In genomic region chr1:182845379-182845778, GRCh38 we compare ENCODE assay signal across 1 cellular context.
TF ChIP-seq lines count a peak whose summit lies in the region.

No MANE protein-coding gene starts in this region.

TF ChIP-seq in GM12878, 131 proteins besides CTCF, POLR2A, EP300 and RAD21:
- TF ChIP-seq ZNF24 (IDR thresholded peaks at IDR 0.05): no peak
- no peak for TF ChIP-seq SUZ12 (IDR thresholded peaks at IDR 0.05; ENCODE audit: unreplicated experiment)
- TF ChIP-seq, protein P1, sequence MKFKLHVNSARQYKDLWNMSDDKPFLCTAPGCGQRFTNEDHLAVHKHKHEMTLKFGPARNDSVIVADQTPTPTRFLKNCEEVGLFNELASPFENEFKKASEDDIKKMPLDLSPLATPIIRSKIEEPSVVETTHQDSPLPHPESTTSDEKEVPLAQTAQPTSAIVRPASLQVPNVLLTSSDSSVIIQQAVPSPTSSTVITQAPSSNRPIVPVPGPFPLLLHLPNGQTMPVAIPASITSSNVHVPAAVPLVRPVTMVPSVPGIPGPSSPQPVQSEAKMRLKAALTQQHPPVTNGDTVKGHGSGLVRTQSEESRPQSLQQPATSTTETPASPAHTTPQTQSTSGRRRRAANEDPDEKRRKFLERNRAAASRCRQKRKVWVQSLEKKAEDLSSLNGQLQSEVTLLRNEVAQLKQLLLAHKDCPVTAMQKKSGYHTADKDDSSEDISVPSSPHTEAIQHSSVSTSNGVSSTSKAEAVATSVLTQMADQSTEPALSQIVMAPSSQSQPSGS (IDR thresholded peaks at IDR 0.05; ENCODE audit: low read length): no peak
- TF ChIP-seq MEF2B (IDR thresholded peaks at IDR 0.05; ENCODE audit: partially characterized antibody, poor library complexity, severe bottlenecking): no peak
- TF ChIP-seq SRF (IDR thresholded peaks at IDR 0.05; ENCODE audit: low read depth in 2 of 2, low read length in 2 of 2): no peak
- TF ChIP-seq SREBF2 (IDR thresholded peaks at IDR 0.05; ENCODE audit: low read length): no peak
- TF ChIP-seq NFYA (IDR thresholded peaks at IDR 0.05; ENCODE audit: borderline replicate concordance, low read depth, low read length): no peak
- TF ChIP-seq MLLT1 (IDR thresholded peaks at IDR 0.05): no peak
- no peak for TF ChIP-seq POU2F2 (IDR thresholded peaks at IDR 0.05; ENCODE audit: borderline replicate concordance, low read depth, low read length)
- TF ChIP-seq, protein P2, sequence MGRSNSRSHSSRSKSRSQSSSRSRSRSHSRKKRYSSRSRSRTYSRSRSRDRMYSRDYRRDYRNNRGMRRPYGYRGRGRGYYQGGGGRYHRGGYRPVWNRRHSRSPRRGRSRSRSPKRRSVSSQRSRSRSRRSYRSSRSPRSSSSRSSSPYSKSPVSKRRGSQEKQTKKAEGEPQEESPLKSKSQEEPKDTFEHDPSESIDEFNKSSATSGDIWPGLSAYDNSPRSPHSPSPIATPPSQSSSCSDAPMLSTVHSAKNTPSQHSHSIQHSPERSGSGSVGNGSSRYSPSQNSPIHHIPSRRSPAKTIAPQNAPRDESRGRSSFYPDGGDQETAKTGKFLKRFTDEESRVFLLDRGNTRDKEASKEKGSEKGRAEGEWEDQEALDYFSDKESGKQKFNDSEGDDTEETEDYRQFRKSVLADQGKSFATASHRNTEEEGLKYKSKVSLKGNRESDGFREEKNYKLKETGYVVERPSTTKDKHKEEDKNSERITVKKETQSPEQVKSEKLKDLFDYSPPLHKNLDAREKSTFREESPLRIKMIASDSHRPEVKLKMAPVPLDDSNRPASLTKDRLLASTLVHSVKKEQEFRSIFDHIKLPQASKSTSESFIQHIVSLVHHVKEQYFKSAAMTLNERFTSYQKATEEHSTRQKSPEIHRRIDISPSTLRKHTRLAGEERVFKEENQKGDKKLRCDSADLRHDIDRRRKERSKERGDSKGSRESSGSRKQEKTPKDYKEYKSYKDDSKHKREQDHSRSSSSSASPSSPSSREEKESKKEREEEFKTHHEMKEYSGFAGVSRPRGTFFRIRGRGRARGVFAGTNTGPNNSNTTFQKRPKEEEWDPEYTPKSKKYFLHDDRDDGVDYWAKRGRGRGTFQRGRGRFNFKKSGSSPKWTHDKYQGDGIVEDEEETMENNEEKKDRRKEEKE (IDR thresholded peaks at IDR 0.05): no peak
- no peak for TF ChIP-seq NRF1 (conservative IDR thresholded peaks at IDR 0.05; ENCODE audit: low read depth, low read length)
- TF ChIP-seq CBX5 (IDR thresholded peaks at IDR 0.05; ENCODE audit: low read depth): no peak
- TF ChIP-seq ATF7 (IDR thresholded peaks at IDR 0.05; ENCODE audit: low read depth): no peak
- no peak for TF ChIP-seq RB1 (IDR thresholded peaks at IDR 0.05; ENCODE audit: borderline replicate concordance)
- TF ChIP-seq JUNB (IDR thresholded peaks at IDR 0.05): no peak
- no peak for TF ChIP-seq PBX3 (IDR thresholded peaks at IDR 0.05; ENCODE audit: insufficient replicate concordance, low read depth, low read length)
TF ChIP-seq in GM12878: peak in this region for 0.
